1 cellular context compared by ENCODE assay signal in the genomic region with DNA sequence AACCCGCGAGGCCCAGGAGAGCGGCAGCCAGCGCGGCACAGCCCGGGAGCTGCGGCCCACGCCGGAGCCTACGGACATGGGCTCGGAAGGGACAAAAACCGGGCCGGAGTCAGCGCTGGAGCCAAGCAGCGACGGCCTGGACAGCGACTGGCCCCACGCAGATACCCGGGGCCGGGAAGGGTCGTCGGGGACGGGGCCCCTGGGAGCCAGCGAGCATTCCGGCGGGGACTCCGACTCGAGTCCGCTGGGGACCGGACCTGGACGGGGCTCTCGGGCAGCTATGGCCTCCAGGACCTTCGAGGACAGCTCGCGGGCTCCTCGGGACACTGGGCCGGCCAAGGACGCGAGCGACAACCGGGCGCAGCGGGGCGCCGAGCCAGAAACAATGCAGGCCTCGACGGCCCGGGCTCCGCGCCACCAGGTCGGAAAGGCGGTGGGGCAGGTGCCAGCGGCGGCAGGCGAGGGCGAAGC.
TF ChIP-seq lines count a peak whose summit lies in the region.

No MANE protein-coding gene starts in this region.

TF ChIP-seq in K562, 482 proteins besides CTCF, POLR2A, EP300 and RAD21 (continued from another document and continues in another):
- TF ChIP-seq, protein P1, sequence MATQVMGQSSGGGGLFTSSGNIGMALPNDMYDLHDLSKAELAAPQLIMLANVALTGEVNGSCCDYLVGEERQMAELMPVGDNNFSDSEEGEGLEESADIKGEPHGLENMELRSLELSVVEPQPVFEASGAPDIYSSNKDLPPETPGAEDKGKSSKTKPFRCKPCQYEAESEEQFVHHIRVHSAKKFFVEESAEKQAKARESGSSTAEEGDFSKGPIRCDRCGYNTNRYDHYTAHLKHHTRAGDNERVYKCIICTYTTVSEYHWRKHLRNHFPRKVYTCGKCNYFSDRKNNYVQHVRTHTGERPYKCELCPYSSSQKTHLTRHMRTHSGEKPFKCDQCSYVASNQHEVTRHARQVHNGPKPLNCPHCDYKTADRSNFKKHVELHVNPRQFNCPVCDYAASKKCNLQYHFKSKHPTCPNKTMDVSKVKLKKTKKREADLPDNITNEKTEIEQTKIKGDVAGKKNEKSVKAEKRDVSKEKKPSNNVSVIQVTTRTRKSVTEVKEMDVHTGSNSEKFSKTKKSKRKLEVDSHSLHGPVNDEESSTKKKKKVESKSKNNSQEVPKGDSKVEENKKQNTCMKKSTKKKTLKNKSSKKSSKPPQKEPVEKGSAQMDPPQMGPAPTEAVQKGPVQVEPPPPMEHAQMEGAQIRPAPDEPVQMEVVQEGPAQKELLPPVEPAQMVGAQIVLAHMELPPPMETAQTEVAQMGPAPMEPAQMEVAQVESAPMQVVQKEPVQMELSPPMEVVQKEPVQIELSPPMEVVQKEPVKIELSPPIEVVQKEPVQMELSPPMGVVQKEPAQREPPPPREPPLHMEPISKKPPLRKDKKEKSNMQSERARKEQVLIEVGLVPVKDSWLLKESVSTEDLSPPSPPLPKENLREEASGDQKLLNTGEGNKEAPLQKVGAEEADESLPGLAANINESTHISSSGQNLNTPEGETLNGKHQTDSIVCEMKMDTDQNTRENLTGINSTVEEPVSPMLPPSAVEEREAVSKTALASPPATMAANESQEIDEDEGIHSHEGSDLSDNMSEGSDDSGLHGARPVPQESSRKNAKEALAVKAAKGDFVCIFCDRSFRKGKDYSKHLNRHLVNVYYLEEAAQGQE (CRISPR knock-in tag; IDR thresholded peaks at IDR 0.05; ENCODE audit: low read depth): 0 out of 2 replicates have a peak, but pooled peaks have one; percentile 33
- no peak for TF ChIP-seq RB1 (IDR thresholded peaks at IDR 0.05; ENCODE audit: low read depth)
- TF ChIP-seq FUS (optimal IDR thresholded peaks at IDR 0.05; ENCODE audit: low read depth, low read length): peak; percentile 63
- TF ChIP-seq, protein P2, sequence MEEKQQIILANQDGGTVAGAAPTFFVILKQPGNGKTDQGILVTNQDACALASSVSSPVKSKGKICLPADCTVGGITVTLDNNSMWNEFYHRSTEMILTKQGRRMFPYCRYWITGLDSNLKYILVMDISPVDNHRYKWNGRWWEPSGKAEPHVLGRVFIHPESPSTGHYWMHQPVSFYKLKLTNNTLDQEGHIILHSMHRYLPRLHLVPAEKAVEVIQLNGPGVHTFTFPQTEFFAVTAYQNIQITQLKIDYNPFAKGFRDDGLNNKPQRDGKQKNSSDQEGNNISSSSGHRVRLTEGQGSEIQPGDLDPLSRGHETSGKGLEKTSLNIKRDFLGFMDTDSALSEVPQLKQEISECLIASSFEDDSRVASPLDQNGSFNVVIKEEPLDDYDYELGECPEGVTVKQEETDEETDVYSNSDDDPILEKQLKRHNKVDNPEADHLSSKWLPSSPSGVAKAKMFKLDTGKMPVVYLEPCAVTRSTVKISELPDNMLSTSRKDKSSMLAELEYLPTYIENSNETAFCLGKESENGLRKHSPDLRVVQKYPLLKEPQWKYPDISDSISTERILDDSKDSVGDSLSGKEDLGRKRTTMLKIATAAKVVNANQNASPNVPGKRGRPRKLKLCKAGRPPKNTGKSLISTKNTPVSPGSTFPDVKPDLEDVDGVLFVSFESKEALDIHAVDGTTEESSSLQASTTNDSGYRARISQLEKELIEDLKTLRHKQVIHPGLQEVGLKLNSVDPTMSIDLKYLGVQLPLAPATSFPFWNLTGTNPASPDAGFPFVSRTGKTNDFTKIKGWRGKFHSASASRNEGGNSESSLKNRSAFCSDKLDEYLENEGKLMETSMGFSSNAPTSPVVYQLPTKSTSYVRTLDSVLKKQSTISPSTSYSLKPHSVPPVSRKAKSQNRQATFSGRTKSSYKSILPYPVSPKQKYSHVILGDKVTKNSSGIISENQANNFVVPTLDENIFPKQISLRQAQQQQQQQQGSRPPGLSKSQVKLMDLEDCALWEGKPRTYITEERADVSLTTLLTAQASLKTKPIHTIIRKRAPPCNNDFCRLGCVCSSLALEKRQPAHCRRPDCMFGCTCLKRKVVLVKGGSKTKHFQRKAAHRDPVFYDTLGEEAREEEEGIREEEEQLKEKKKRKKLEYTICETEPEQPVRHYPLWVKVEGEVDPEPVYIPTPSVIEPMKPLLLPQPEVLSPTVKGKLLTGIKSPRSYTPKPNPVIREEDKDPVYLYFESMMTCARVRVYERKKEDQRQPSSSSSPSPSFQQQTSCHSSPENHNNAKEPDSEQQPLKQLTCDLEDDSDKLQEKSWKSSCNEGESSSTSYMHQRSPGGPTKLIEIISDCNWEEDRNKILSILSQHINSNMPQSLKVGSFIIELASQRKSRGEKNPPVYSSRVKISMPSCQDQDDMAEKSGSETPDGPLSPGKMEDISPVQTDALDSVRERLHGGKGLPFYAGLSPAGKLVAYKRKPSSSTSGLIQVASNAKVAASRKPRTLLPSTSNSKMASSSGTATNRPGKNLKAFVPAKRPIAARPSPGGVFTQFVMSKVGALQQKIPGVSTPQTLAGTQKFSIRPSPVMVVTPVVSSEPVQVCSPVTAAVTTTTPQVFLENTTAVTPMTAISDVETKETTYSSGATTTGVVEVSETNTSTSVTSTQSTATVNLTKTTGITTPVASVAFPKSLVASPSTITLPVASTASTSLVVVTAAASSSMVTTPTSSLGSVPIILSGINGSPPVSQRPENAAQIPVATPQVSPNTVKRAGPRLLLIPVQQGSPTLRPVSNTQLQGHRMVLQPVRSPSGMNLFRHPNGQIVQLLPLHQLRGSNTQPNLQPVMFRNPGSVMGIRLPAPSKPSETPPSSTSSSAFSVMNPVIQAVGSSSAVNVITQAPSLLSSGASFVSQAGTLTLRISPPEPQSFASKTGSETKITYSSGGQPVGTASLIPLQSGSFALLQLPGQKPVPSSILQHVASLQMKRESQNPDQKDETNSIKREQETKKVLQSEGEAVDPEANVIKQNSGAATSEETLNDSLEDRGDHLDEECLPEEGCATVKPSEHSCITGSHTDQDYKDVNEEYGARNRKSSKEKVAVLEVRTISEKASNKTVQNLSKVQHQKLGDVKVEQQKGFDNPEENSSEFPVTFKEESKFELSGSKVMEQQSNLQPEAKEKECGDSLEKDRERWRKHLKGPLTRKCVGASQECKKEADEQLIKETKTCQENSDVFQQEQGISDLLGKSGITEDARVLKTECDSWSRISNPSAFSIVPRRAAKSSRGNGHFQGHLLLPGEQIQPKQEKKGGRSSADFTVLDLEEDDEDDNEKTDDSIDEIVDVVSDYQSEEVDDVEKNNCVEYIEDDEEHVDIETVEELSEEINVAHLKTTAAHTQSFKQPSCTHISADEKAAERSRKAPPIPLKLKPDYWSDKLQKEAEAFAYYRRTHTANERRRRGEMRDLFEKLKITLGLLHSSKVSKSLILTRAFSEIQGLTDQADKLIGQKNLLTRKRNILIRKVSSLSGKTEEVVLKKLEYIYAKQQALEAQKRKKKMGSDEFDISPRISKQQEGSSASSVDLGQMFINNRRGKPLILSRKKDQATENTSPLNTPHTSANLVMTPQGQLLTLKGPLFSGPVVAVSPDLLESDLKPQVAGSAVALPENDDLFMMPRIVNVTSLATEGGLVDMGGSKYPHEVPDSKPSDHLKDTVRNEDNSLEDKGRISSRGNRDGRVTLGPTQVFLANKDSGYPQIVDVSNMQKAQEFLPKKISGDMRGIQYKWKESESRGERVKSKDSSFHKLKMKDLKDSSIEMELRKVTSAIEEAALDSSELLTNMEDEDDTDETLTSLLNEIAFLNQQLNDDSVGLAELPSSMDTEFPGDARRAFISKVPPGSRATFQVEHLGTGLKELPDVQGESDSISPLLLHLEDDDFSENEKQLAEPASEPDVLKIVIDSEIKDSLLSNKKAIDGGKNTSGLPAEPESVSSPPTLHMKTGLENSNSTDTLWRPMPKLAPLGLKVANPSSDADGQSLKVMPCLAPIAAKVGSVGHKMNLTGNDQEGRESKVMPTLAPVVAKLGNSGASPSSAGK (IDR thresholded peaks at IDR 0.05): peak; percentile 23; the same call in 1 of the 2 replicates
- peak; percentile 11 for TF ChIP-seq HMGN3 (IDR thresholded peaks at IDR 0.05; ENCODE audit: borderline replicate concordance, extremely low read depth, insufficient read length, low read depth, low read length)
- TF ChIP-seq RBM39 (optimal IDR thresholded peaks at IDR 0.05; ENCODE audit: low read depth, low read length): no peak
- TF ChIP-seq, protein P3, sequence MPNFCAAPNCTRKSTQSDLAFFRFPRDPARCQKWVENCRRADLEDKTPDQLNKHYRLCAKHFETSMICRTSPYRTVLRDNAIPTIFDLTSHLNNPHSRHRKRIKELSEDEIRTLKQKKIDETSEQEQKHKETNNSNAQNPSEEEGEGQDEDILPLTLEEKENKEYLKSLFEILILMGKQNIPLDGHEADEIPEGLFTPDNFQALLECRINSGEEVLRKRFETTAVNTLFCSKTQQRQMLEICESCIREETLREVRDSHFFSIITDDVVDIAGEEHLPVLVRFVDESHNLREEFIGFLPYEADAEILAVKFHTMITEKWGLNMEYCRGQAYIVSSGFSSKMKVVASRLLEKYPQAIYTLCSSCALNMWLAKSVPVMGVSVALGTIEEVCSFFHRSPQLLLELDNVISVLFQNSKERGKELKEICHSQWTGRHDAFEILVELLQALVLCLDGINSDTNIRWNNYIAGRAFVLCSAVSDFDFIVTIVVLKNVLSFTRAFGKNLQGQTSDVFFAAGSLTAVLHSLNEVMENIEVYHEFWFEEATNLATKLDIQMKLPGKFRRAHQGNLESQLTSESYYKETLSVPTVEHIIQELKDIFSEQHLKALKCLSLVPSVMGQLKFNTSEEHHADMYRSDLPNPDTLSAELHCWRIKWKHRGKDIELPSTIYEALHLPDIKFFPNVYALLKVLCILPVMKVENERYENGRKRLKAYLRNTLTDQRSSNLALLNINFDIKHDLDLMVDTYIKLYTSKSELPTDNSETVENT (CRISPR knock-in tag; IDR thresholded peaks at IDR 0.05): 0 out of 2 replicates have a peak, but pooled peaks have one; percentile 18
- no peak for TF ChIP-seq RNF2 (IDR thresholded peaks at IDR 0.05)
- TF ChIP-seq, protein P4, sequence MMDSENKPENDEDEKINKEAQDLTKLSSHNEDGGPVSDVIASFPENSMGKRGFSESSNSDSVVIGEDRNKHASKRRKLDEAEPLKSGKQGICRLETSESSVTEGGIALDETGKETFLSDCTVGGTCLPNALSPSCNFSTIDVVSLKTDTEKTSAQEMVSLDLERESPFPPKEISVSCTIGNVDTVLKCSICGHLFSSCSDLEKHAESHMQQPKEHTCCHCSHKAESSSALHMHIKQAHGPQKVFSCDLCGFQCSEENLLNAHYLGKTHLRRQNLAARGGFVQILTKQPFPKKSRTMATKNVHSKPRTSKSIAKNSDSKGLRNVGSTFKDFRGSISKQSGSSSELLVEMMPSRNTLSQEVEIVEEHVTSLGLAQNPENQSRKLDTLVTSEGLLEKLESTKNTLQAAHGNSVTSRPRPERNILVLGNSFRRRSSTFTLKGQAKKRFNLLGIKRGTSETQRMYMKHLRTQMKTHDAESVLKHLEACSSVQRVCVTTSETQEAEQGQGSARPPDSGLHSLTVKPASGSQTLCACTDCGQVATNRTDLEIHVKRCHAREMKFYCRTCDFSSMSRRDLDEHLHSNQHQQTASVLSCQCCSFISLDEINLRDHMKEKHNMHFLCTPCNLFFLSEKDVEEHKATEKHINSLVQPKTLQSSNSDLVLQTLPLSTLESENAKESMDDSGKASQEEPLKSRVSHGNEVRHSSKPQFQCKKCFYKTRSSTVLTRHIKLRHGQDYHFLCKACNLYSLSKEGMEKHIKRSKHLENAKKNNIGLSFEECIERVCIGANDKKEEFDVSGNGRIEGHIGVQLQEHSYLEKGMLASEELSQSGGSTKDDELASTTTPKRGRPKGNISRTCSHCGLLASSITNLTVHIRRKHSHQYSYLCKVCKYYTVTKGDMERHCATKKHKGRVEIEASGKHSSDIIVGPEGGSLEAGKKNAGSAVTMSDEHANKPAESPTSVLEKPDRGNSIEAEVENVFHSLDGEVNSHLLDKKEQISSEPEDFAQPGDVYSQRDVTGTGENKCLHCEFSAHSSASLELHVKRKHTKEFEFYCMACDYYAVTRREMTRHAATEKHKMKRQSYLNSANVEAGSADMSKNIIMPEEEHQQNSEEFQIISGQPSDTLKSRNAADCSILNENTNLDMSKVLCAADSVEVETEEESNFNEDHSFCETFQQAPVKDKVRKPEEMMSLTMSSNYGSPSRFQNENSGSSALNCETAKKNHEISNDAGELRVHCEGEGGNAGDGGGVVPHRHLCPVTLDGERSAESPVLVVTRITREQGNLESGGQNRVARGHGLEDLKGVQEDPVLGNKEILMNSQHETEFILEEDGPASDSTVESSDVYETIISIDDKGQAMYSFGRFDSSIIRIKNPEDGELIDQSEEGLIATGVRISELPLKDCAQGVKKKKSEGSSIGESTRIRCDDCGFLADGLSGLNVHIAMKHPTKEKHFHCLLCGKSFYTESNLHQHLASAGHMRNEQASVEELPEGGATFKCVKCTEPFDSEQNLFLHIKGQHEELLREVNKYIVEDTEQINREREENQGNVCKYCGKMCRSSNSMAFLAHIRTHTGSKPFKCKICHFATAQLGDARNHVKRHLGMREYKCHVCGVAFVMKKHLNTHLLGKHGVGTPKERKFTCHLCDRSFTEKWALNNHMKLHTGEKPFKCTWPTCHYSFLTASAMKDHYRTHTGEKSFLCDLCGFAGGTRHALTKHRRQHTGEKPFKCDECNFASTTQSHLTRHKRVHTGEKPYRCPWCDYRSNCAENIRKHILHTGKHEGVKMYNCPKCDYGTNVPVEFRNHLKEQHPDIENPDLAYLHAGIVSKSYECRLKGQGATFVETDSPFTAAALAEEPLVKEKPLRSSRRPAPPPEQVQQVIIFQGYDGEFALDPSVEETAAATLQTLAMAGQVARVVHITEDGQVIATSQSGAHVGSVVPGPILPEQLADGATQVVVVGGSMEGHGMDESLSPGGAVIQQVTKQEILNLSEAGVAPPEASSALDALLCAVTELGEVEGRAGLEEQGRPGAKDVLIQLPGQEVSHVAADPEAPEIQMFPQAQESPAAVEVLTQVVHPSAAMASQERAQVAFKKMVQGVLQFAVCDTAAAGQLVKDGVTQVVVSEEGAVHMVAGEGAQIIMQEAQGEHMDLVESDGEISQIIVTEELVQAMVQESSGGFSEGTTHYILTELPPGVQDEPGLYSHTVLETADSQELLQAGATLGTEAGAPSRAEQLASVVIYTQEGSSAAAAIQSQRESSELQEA (IDR thresholded peaks at IDR 0.05; ENCODE audit: low read depth): peak; percentile 16; the same call in 1 of the 2 replicates
- TF ChIP-seq CBX2 (IDR thresholded peaks at IDR 0.05; ENCODE audit: insufficient read depth, low read length, poor library complexity, severe bottlenecking): no peak
- TF ChIP-seq, protein P5, sequence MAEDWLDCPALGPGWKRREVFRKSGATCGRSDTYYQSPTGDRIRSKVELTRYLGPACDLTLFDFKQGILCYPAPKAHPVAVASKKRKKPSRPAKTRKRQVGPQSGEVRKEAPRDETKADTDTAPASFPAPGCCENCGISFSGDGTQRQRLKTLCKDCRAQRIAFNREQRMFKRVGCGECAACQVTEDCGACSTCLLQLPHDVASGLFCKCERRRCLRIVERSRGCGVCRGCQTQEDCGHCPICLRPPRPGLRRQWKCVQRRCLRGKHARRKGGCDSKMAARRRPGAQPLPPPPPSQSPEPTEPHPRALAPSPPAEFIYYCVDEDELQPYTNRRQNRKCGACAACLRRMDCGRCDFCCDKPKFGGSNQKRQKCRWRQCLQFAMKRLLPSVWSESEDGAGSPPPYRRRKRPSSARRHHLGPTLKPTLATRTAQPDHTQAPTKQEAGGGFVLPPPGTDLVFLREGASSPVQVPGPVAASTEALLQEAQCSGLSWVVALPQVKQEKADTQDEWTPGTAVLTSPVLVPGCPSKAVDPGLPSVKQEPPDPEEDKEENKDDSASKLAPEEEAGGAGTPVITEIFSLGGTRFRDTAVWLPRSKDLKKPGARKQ (CRISPR knock-in tag; IDR thresholded peaks at IDR 0.05): peak; percentile 80; the same call in 1 of the 2 replicates
- TF ChIP-seq NEUROD1 (IDR thresholded peaks at IDR 0.05; ENCODE audit: borderline replicate concordance, low read depth, low read length, partially characterized antibody): no peak
- TF ChIP-seq, protein P6, sequence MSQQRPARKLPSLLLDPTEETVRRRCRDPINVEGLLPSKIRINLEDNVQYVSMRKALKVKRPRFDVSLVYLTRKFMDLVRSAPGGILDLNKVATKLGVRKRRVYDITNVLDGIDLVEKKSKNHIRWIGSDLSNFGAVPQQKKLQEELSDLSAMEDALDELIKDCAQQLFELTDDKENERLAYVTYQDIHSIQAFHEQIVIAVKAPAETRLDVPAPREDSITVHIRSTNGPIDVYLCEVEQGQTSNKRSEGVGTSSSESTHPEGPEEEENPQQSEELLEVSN (IDR thresholded peaks at IDR 0.05; ENCODE audit: borderline replicate concordance in 1 of 2, extremely low read depth in 1 of 2, insufficient read depth in 1 of 2, insufficient read length in 1 of 2, low read depth in 1 of 2, low read length in 1 of 2, poor library complexity in 1 of 2, severe bottlenecking in 1 of 2): peak in 1 of 2 experiments; percentile 33
